8 cellular contexts compared by ENCODE assay signal in the genomic region with DNA sequence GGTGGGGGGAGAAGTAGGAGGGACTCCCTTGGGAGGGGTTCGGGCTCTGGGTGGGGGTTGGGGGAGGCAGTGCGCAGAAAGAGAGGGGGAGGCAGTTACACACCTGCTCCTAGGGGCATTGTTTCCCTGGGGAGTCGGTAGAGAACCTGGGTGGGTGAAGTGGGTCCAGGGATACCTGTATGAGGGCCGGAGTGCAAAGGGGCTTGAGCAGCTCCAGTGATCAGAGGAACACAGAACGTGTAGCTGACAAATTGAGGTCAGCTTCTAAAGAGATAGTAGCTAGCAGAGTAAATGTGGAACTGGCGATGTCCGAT. TPM values are rescaled to one million over a fixed set of nuclear protein-coding genes. Genes with fewer than 3 reads are reported as not detected.
DNase-seq lines count a peak whose midpoint lies in the region; ATAC-seq and TF ChIP-seq lines count a peak whose summit lies in the region.

No MANE protein-coding gene starts in this region.

- no peaks in the 10 kb centered on the region for H3K9me3 ChIP-seq in right lobe of liver

- H3K4me1 ChIP-seq in right lobe of liver, result peaks cover 0 to 12% (median 2%) of the 10 kb centered on the region in 4 donors

- WGBS in right lobe of liver (ENCODE audit: insufficient coverage, low coverage, low lambda C conversion rate, missing lambda C conversion rate), result 1% methylated on average over 7 of the region's 7 CpGs

- H3K27ac ChIP-seq in C4-2B (peak overlapping the region; percentile 75), right lobe of liver (peak overlapping the region; percentile 81 to 90 (median 90))

- DNase-seq in H7 (no peak), right lobe of liver (no peak), type B pancreatic cell (ENCODE audit: extremely low spot score, unreplicated experiment) (no peak), A172 (ENCODE audit: low spot score) (no peak), SW480 (ENCODE audit: low spot score) (no peak)
- no peak for DNase-seq in activated naive CD8-positive, alpha-beta T cell treated with anti-CD3 and anti-CD28 coated beads for 36 hours

- H3K36me3 ChIP-seq in H7 (replicated peaks; ENCODE audit: control insufficient read depth, insufficient read depth, low read length), result peaks cover 34% of the 10 kb centered on the region
- peaks cover 0 to 38% (median 18%) of the 10 kb centered on the region in 4 donors for H3K36me3 ChIP-seq in right lobe of liver

- H3K4me3 Mint-ChIP-seq in activated naive CD8-positive, alpha-beta T cell treated with anti-CD3 and anti-CD28 coated beads for 36 hours, result peak overlapping the region; percentile 84
- H3K4me3 Mint-ChIP-seq in type B pancreatic cell, result peak overlapping the region; percentile 96

- intact Hi-C loops in right lobe of liver (cut with DNase I), result no loop called here

- peaks cover 39% of the 10 kb centered on the region for H3K4me1 Mint-ChIP-seq in activated naive CD8-positive, alpha-beta T cell treated with anti-CD3 and anti-CD28 coated beads for 36 hours
- peaks cover 18% of the 10 kb centered on the region for H3K4me1 Mint-ChIP-seq in type B pancreatic cell (ENCODE audit: unreplicated experiment)

- H3K36me3 Mint-ChIP-seq in activated naive CD8-positive, alpha-beta T cell treated with anti-CD3 and anti-CD28 coated beads for 36 hours, result peaks cover 4% of the 10 kb centered on the region
- H3K36me3 Mint-ChIP-seq in type B pancreatic cell, result peaks cover 19% of the 10 kb centered on the region

- no peaks in the 10 kb centered on the region for H3K9me3 Mint-ChIP-seq in activated naive CD8-positive, alpha-beta T cell treated with anti-CD3 and anti-CD28 coated beads for 36 hours
- H3K9me3 Mint-ChIP-seq in type B pancreatic cell, result no peaks in the 10 kb centered on the region

- H3K27me3 ChIP-seq in H7 (ENCODE audit: control insufficient read depth, insufficient read depth, low read length) (peaks cover 18% of the 10 kb centered on the region; the same call in 1 of the 2 replicates), right lobe of liver (no peaks in the 10 kb centered on the region)

- H3K4me3 ChIP-seq in H7 (ENCODE audit: insufficient read depth, low read depth, low read length) (peak overlapping the region; percentile 66), right lobe of liver (peak overlapping the region; percentile 92 to 97 (median 97))

- no peak for ATAC-seq in right lobe of liver
- no peak for ATAC-seq in HG03521 (IDR thresholded peaks at IDR 0.05; ENCODE audit: unreplicated experiment)

- TF ChIP-seq CTCF in C4-2B (conservative IDR thresholded peaks at IDR 0.05) (no peak), right lobe of liver (IDR thresholded peaks at IDR 0.05) (no peak), type B pancreatic cell (conservative IDR thresholded peaks at IDR 0.05) (no peak)

- no peaks in the 10 kb centered on the region for H3K27me3 Mint-ChIP-seq in activated naive CD8-positive, alpha-beta T cell treated with anti-CD3 and anti-CD28 coated beads for 36 hours
- H3K27me3 Mint-ChIP-seq in type B pancreatic cell, result no peaks in the 10 kb centered on the region

- peak overlapping the region; percentile 91 for H3K27ac Mint-ChIP-seq in activated naive CD8-positive, alpha-beta T cell treated with anti-CD3 and anti-CD28 coated beads for 36 hours
- peak overlapping the region; percentile 91 for H3K27ac Mint-ChIP-seq in type B pancreatic cell

- TF ChIP-seq POLR2A in right lobe of liver (IDR thresholded peaks at IDR 0.05), result no peak

RNA-seq across cellular contexts. Expression of gene SMARCD1, which starts 0.4 kb away (rescaled TPM):
- total RNA-seq in H7 (2014; rRNA removed; shearing (Covaris generic)), result 182 and 196 TPM in 2 replicates
- total RNA-seq in activated naive CD8-positive, alpha-beta T cell treated with anti-CD3 and anti-CD28 coated beads for 36 hours, result 10 to 100 TPM; 65.8 to 74.8 TPM
- 10 to 100 TPM; 13.3 to 35.0 (median 16.4) TPM for total RNA-seq in right lobe of liver
- total RNA-seq in type B pancreatic cell (ENCODE audit: low replicate concordance), result 55.0 and 100 TPM in 2 replicates
- 57.4 and 93.9 TPM in 2 replicates for total RNA-seq in A172 (2014; rRNA removed; shearing (Covaris generic))

RNA-seq across cellular contexts. Expression of gene GPD1, which starts 18.2 kb away (rescaled TPM):
- 0.59 TPM in 1 of 2 replicates, not detected in the other for total RNA-seq in H7 (2014; rRNA removed; shearing (Covaris generic))
- under 1 TPM; 0.39 to 0.86 TPM for total RNA-seq in activated naive CD8-positive, alpha-beta T cell treated with anti-CD3 and anti-CD28 coated beads for 36 hours
- total RNA-seq in right lobe of liver, result 100 to 1,000 TPM in 3 of 6 experiments, 10 to 100 TPM in 3; 43.6 to 210 (median 110) TPM
- 9.0 and 12.5 TPM in 2 replicates for total RNA-seq in type B pancreatic cell (ENCODE audit: low replicate concordance)
- total RNA-seq in A172 (2014; rRNA removed; shearing (Covaris generic)), result 0.29 and 3.8 TPM in 2 replicates

RNA-seq across cellular contexts. Expression of gene COX14, which starts 26.5 kb away (rescaled TPM):
- 33.4 and 38.3 TPM in 2 replicates for total RNA-seq in H7 (2014; rRNA removed; shearing (Covaris generic))
- 10 to 100 TPM; 48.3 to 49.2 TPM for total RNA-seq in activated naive CD8-positive, alpha-beta T cell treated with anti-CD3 and anti-CD28 coated beads for 36 hours
- total RNA-seq in right lobe of liver (10 to 100 TPM; 37.7 to 67.5 (median 50.6) TPM), type B pancreatic cell (ENCODE audit: low replicate concordance) (42.6 and 55.2 TPM in 2 replicates)
- total RNA-seq in A172 (2014; rRNA removed; shearing (Covaris generic)), result 49.7 and 76.4 TPM in 2 replicates

RNA-seq across cellular contexts. Expression of gene ASIC1, which starts 28.2 kb away (rescaled TPM):
- total RNA-seq in H7 (2014; rRNA removed; shearing (Covaris generic)), result 0.81 and 1.2 TPM in 2 replicates
- 10 to 100 TPM; 10.8 TPM for total RNA-seq in activated naive CD8-positive, alpha-beta T cell treated with anti-CD3 and anti-CD28 coated beads for 36 hours
- under 1 TPM in 4 of 6 experiments, not detected in 2; 0.07 to 0.19 (median 0.15) TPM for total RNA-seq in right lobe of liver
- 5.5 and 18.1 TPM in 2 replicates for total RNA-seq in type B pancreatic cell (ENCODE audit: low replicate concordance)
- total RNA-seq in A172 (2014; rRNA removed; shearing (Covaris generic)), result 1.6 and 3.3 TPM in 2 replicates
